1 cellular context compared by ENCODE assay signal in genomic region chr11:134503596-134503995, GRCh38.
TF ChIP-seq lines count a peak whose summit lies in the region.

No MANE protein-coding gene starts in this region.

TF ChIP-seq in GM23338, 12 proteins besides CTCF, POLR2A, EP300 and RAD21 (continued from another document):
- no peak for TF ChIP-seq REST (IDR thresholded peaks at IDR 0.05; ENCODE audit: unreplicated experiment)
- no peak for TF ChIP-seq ZNF331 (CRISPR knock-in tag; IDR thresholded peaks at IDR 0.05; ENCODE audit: low read depth)
- no peak for TF ChIP-seq NANOG (IDR thresholded peaks at IDR 0.05; ENCODE audit: borderline replicate concordance)
- no peak for TF ChIP-seq STAT1 (IDR thresholded peaks at IDR 0.05; ENCODE audit: unreplicated experiment)
- no peak for TF ChIP-seq ETS1 (IDR thresholded peaks at IDR 0.05)
- TF ChIP-seq CREB1 (CRISPR knock-in tag; IDR thresholded peaks at IDR 0.05; ENCODE audit: low read depth), result no peak
- no peak for TF ChIP-seq POLR2AphosphoS5 (IDR thresholded peaks at IDR 0.05; ENCODE audit: low read depth)
